In the genomic region with DNA sequence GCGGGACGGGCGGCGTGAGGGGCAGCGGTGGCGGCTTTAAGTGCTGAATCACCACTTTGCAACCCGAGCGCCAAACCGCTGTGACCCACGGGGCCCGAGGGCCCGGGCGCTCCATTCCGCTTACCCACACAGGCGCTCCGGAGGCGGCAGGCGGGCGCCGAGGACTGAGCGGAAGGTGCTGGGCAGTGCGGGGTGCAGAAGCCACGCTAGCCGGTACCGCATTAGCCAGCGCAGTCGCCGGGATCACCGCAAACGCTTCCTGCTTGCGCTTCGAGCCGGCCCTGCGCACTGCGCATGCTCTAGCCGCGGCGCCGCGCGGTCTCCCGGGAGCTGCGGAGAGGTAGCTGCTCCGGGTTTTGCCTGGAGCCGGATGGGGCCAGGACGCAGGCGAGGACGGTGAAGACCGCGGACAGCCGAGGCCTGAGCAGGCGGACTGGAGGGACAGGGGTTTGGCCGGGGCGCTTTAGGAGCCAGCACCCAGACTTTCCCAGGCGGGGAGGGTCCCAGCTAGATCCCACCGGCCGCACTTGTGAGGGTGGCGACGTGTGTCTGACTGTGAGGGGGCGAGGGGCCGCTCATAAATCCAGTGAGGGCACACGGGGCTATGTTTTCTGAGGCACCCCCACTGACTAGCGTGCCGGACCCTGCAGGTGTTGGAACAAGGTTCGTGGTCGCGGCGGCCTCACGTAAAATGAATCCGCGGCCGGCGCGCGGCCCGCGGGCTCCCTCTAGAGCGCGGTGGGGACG, we compare ENCODE assay signal across 8 cellular contexts. TPM values are rescaled to one million over a fixed set of nuclear protein-coding genes. Genes with fewer than 3 reads are reported as not detected.
DNase-seq lines count a peak whose midpoint lies in the region; ATAC-seq and TF ChIP-seq lines count a peak whose summit lies in the region.

A gene (minus strand): TSS at position 296 of the 747 bp plus-strand sequence. CDS start 74 bp downstream, at position 222.

- H4K20me1 ChIP-seq in KMS-11 (ENCODE audit: insufficient read depth): no peaks in the 10 kb centered on the region

- H2AFZ ChIP-seq in KMS-11 (ENCODE audit: low read depth) (peak within 1 kb of the TSS; percentile 99), neuronal stem cell (ENCODE audit: low read length) (peak within 1 kb of the TSS; percentile 96)

- H3K4me2 ChIP-seq in KMS-11: peak within 1 kb of the TSS; percentile 79
- H3K4me2 ChIP-seq in neuronal stem cell (ENCODE audit: insufficient read depth, low read length, poor library complexity, severe bottlenecking): peak within 1 kb of the TSS; percentile 95

- H4K91ac ChIP-seq in neuronal stem cell (ENCODE audit: low read depth, low read length, poor library complexity): no peak within 1 kb of the TSS

- WGBS in neuronal stem cell (ENCODE audit: extremely low coverage in 2 of 2, insufficient read length in 2 of 2, insufficient replicate concordance in 1 of 2), 2 donors: no CpG with 5 or more reads among the region's 80 CpGs

- H3K4me3 ChIP-seq in KMS-11 (IDR thresholded peaks at IDR 0.05; ENCODE audit: insufficient read depth, low read depth, low read length) (peak within 1 kb of the TSS; percentile 65), neuronal stem cell (ENCODE audit: low read length in 2 of 2) (peak within 1 kb of the TSS; percentile 91 to 95)

- H2AK5ac ChIP-seq in neuronal stem cell (ENCODE audit: low read depth, low read length): no peak within 1 kb of the TSS

- peaks cover 11% of the 10 kb centered on the region for H3K79me1 ChIP-seq in neuronal stem cell (ENCODE audit: low read depth, low read length)

- DNase-seq in EH (ENCODE audit: low read depth): peak; percentile 91
- peak; percentile 76 for DNase-seq in SHP77 treated with DMSO at 0.1 percent for 48 hours (lab: John Stamatoyannopoulos, UW)
- peak; percentile 71 for DNase-seq in activated gamma-delta T cell treated with Interleukin-2 at 50 U/mL for 16 hours
- peak; percentile 66 to 86 for DNase-seq in foreskin keratinocyte
- peak; percentile 94 for DNase-seq in neuronal stem cell (ENCODE audit: low spot score)

- ATAC-seq in GM21717 (IDR thresholded peaks at IDR 0.05; ENCODE audit: unreplicated experiment): peak; percentile 60
- ATAC-seq in foreskin keratinocyte: peak; percentile 77

- TF ChIP-seq CTCF in KMS-11 (conservative IDR thresholded peaks at IDR 0.05; ENCODE audit: low read depth, low read length): peak; percentile 45; the same call in 1 of the 2 replicates
- TF ChIP-seq CTCF in foreskin keratinocyte (conservative IDR thresholded peaks at IDR 0.05): peak; percentile 92
- no peak for TF ChIP-seq CTCF in subcutaneous adipose tissue (IDR thresholded peaks at IDR 0.05; ENCODE audit: low read depth)

- peaks cover 48% of the 10 kb centered on the region for H3K79me2 ChIP-seq in KMS-11 (ENCODE audit: insufficient read depth, low read depth)

- H2BK120ac ChIP-seq in neuronal stem cell (ENCODE audit: low read depth, low read length): no peak within 1 kb of the TSS

- H3K23ac ChIP-seq in neuronal stem cell (ENCODE audit: low read depth, low read length, poor library complexity): peak within 1 kb of the TSS; percentile 98

- H3K4me1 ChIP-seq in KMS-11 (ENCODE audit: low read depth, poor library complexity, severe bottlenecking): peaks cover 24% of the 10 kb centered on the region
- peaks cover 13% of the 10 kb centered on the region for H3K4me1 ChIP-seq in foreskin keratinocyte
- peaks cover 9 to 10% of the 10 kb centered on the region in 2 donors for H3K4me1 ChIP-seq in neuronal stem cell (ENCODE audit: control insufficient read depth in 2 of 2, insufficient read depth in 1 of 2, low read depth in 1 of 2, low read length in 2 of 2)

- H3K27me3 ChIP-seq in KMS-11 (ENCODE audit: insufficient read depth, low read depth) (no peaks in the 10 kb centered on the region), foreskin keratinocyte (no peaks in the 10 kb centered on the region), neuronal stem cell (ENCODE audit: control insufficient read depth in 3 of 3, insufficient read depth in 3 of 3, low read depth in 1 of 3, low read length in 3 of 3) (no peaks in the 10 kb centered on the region)

- H3K4ac ChIP-seq in neuronal stem cell (ENCODE audit: low read length): no peak within 1 kb of the TSS

- H3K14ac ChIP-seq in neuronal stem cell (ENCODE audit: low read length): peak within 1 kb of the TSS; percentile 99

- H2BK5ac ChIP-seq in neuronal stem cell (ENCODE audit: low read length): peak within 1 kb of the TSS; percentile 95

- H2BK12ac ChIP-seq in neuronal stem cell (ENCODE audit: low read length): no peak within 1 kb of the TSS

- peak within 1 kb of the TSS; percentile 99 for H3K18ac ChIP-seq in neuronal stem cell (ENCODE audit: low read length)

- H2BK15ac ChIP-seq in neuronal stem cell (ENCODE audit: low read length): peak within 1 kb of the TSS; percentile 67

- H3K9me3 ChIP-seq in neuronal stem cell (replicated peaks in 1 of 2; ENCODE audit: control insufficient read depth in 2 of 2, insufficient read depth in 1 of 2, low read depth in 1 of 2, low read length in 2 of 2): no peaks in the 10 kb centered on the region

- H3K36me3 ChIP-seq in KMS-11 (ENCODE audit: insufficient read depth): peaks cover 4% of the 10 kb centered on the region; the same call in 1 of the 2 replicates
- peaks cover 0 to 16% of the 10 kb centered on the region in 2 donors for H3K36me3 ChIP-seq in neuronal stem cell (replicated peaks in 1 of 2; ENCODE audit: control insufficient read depth in 2 of 2, insufficient read depth in 2 of 2, low read length in 2 of 2)

- H3K27ac ChIP-seq in KMS-11 (peak within 1 kb of the TSS; percentile 98), foreskin keratinocyte (peak within 1 kb of the TSS; percentile 51), neuronal stem cell (replicated peaks; ENCODE audit: low read length) (peak within 1 kb of the TSS; percentile 98)

- peak within 1 kb of the TSS; percentile 43 for H4K8ac ChIP-seq in neuronal stem cell (ENCODE audit: low read depth, low read length)

- H3K9ac ChIP-seq in KMS-11 (peak within 1 kb of the TSS; percentile 99), neuronal stem cell (ENCODE audit: low read depth, low read length, poor library complexity) (peak within 1 kb of the TSS; percentile 94)

RNA-seq across cellular contexts. Expression of the gene that starts here (rescaled TPM):
- 27.9 and 28.0 TPM in 2 replicates for total RNA-seq in foreskin keratinocyte
- 8.3 and 9.9 TPM in 2 replicates for polyA plus RNA-seq in foreskin keratinocyte
- polyA plus RNA-seq in neuronal stem cell (2013, experiment 1 of 2): 15.4 TPM
- polyA plus RNA-seq in neuronal stem cell (2013, experiment 2 of 2): 14.6 TPM
- total RNA-seq in subcutaneous adipose tissue: 10 to 100 TPM; 21.2 to 37.3 (median 22.5) TPM

Comparison
In these comparisons a context has a peak if more than half of its experiments do, and no peak if none do; other contexts are left out.
1. Peak in every context shown above with its lines: DNase-seq, ATAC-seq, H3K4me3 ChIP-seq and H3K27ac ChIP-seq.